9 cellular contexts compared by ENCODE assay signal in the genomic region with DNA sequence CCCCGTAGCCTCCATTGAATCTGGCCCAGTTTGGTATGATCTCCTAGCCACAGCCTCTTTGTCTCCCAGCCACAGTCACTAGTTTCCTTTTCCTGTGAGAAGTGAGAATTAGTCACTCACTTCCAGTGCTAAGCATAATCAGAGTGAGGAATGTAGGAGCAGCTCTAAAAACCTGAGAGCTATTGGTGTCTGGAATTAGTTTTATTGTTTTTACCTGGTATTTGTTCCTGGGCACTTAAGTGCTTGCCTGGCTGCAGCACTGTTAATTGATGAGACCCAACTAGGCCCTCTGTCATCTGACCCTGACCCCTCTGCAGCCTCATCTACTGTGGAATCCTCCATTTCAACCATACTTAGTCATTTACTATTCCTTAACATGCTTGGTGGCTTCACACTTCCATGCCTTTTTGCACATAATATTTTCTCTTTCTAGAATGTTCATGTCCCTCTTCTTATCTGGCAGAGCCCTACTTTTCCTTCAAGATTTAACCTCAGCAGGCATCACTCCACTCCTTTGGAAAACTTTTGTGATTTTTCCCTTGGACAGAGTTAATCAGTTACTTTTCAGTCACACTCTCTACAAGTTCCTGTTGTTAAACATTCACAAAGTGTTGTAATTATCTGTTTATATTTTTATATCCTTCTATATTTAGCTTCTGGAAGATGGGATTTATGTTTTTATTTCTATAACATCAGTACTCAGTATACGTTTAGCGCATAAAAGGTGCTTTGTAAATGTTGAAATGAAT. TPM values are rescaled to one million over a fixed set of nuclear protein-coding genes. Genes with fewer than 3 reads are reported as not detected.
DNase-seq lines count a peak whose midpoint lies in the region; ATAC-seq and TF ChIP-seq lines count a peak whose summit lies in the region.
"Had no signal": no experiment of that assay in that cellular context is flagged by ENCODE, and none has a peak within 500 bp of the region (broad histone marks: within the 10 kb centered on the region; RNA-seq: fewer than 3 reads in every experiment).

No MANE protein-coding gene starts in this region.

- H3K27ac ChIP-seq in hepatocyte = peak overlapping the region; percentile 85
- H3K27ac ChIP-seq in subcutaneous abdominal adipose tissue (ENCODE audit: low read depth, low read length) = peak overlapping the region; percentile 38
- no peak overlapping the region for H3K27ac ChIP-seq in vagina

- no peaks in the 10 kb centered on the region for H3K27me3 Mint-ChIP-seq in activated CD8-positive, alpha-beta memory T cell treated with anti-CD3 and anti-CD28 coated beads, Interleukin-2, amount 10 ng/mL, durations not matched to agents 7 days and 5 days
- H3K27me3 Mint-ChIP-seq in T-helper 2 cell treated with Interferon-gamma antibody and Interleukin-4, amounts not matched to agents 5 μg/mL and 100 μg/mL, for 36 hours (ENCODE audit: low read depth) = no peaks in the 10 kb centered on the region

- intact Hi-C loops in vagina (cut with DNase I) = no loop called here

- H3K9ac ChIP-seq in subcutaneous abdominal adipose tissue (ENCODE audit: low read length in 5 of 5) = no peak overlapping the region

- H3K36me3 ChIP-seq in hepatocyte (replicated peaks; ENCODE audit: insufficient read depth, low read depth) (no peaks in the 10 kb centered on the region), subcutaneous abdominal adipose tissue (ENCODE audit: control insufficient read depth in 5 of 5, insufficient read depth in 5 of 5, low read length in 5 of 5) (no peaks in the 10 kb centered on the region), vagina (no peaks in the 10 kb centered on the region)

- no peaks in the 10 kb centered on the region for H3K9me2 ChIP-seq in hepatocyte (replicated peaks; ENCODE audit: insufficient read depth)

- H3K4me2 ChIP-seq in hepatocyte = peak overlapping the region; percentile 48

- no peak for TF ChIP-seq POLR2A in vagina (IDR thresholded peaks at IDR 0.05)

- ATAC-seq in activated CD8-positive, alpha-beta memory T cell treated with anti-CD3 and anti-CD28 coated beads, Interleukin-2, amount 10 ng/mL, durations not matched to agents 7 days and 5 days = peak; percentile 70
- no peak for ATAC-seq in HG02973 (IDR thresholded peaks at IDR 0.05; ENCODE audit: unreplicated experiment)

- H3K9me3 Mint-ChIP-seq in activated CD8-positive, alpha-beta memory T cell treated with anti-CD3 and anti-CD28 coated beads, Interleukin-2, amount 10 ng/mL, durations not matched to agents 7 days and 5 days (ENCODE audit: low read depth) = no peaks in the 10 kb centered on the region
- no peaks in the 10 kb centered on the region for H3K9me3 Mint-ChIP-seq in T-helper 2 cell treated with Interferon-gamma antibody and Interleukin-4, amounts not matched to agents 5 μg/mL and 100 μg/mL, for 36 hours

- H2AFZ ChIP-seq in hepatocyte = no peak overlapping the region

- TF ChIP-seq CTCF in hepatocyte (IDR thresholded peaks at IDR 0.05; ENCODE audit: poor library complexity) (no peak), vagina (IDR thresholded peaks at IDR 0.05) (no peak)

- H3K4me1 Mint-ChIP-seq in activated CD8-positive, alpha-beta memory T cell treated with anti-CD3 and anti-CD28 coated beads, Interleukin-2, amount 10 ng/mL, durations not matched to agents 7 days and 5 days = peaks cover 50% of the 10 kb centered on the region
- H3K4me1 Mint-ChIP-seq in T-helper 2 cell treated with Interferon-gamma antibody and Interleukin-4, amounts not matched to agents 5 μg/mL and 100 μg/mL, for 36 hours (ENCODE audit: low read depth) = peaks cover 35% of the 10 kb centered on the region

- H3K4me3 Mint-ChIP-seq in activated CD8-positive, alpha-beta memory T cell treated with anti-CD3 and anti-CD28 coated beads, Interleukin-2, amount 10 ng/mL, durations not matched to agents 7 days and 5 days = no peak overlapping the region
- H3K4me3 Mint-ChIP-seq in T-helper 2 cell treated with Interferon-gamma antibody and Interleukin-4, amounts not matched to agents 5 μg/mL and 100 μg/mL, for 36 hours = no peak overlapping the region

- DNase-seq in activated CD8-positive, alpha-beta memory T cell treated with anti-CD3 and anti-CD28 coated beads, Interleukin-2, amount 10 ng/mL, durations not matched to agents 7 days and 5 days = no peak
- DNase-seq in activated CD8-positive, alpha-beta memory T cell treated with anti-CD3 and anti-CD28 coated beads for 24 hours = no peak
- DNase-seq in T-helper 2 cell treated with Interferon-gamma antibody and Interleukin-4, amounts not matched to agents 5 μg/mL and 100 μg/mL, for 36 hours (ENCODE audit: low spot score) = no peak
- DNase-seq in hepatocyte (ENCODE audit: low spot score) (peak; percentile 32), vagina (ENCODE audit: extremely low spot score in 2 of 2) (no peak)
- no peak for DNase-seq in NK-92 treated with Interleukin-12 subunit alpha and Interleukin-12 subunit beta, amount 100 ng/mL, for 24 hours (lab: John Stamatoyannopoulos, UW)
- DNase-seq: AML-193 had no signal

- H3K27me3 ChIP-seq in hepatocyte (no peaks in the 10 kb centered on the region), subcutaneous abdominal adipose tissue (ENCODE audit: control insufficient read depth in 5 of 5, insufficient read depth in 4 of 5, low read length in 5 of 5) (no peaks in the 10 kb centered on the region), vagina (no peaks in the 10 kb centered on the region)

- H3K79me2 ChIP-seq in hepatocyte = peaks cover 80% of the 10 kb centered on the region

- no peaks in the 10 kb centered on the region for H4K20me1 ChIP-seq in hepatocyte (ENCODE audit: insufficient read depth, poor library complexity, severe bottlenecking)

- H3K36me3 Mint-ChIP-seq in activated CD8-positive, alpha-beta memory T cell treated with anti-CD3 and anti-CD28 coated beads, Interleukin-2, amount 10 ng/mL, durations not matched to agents 7 days and 5 days = peaks cover 3% of the 10 kb centered on the region
- H3K36me3 Mint-ChIP-seq in T-helper 2 cell treated with Interferon-gamma antibody and Interleukin-4, amounts not matched to agents 5 μg/mL and 100 μg/mL, for 36 hours (ENCODE audit: low read depth) = no peaks in the 10 kb centered on the region

- H3K4me1 ChIP-seq in hepatocyte (ENCODE audit: insufficient read depth) (peaks cover 78% of the 10 kb centered on the region), subcutaneous abdominal adipose tissue (ENCODE audit: control insufficient read depth in 5 of 5, insufficient read depth in 5 of 5, low read length in 5 of 5) (peaks cover 7 to 55% (median 40%) of the 10 kb centered on the region in 5 donors), vagina (peaks cover 55% of the 10 kb centered on the region)

- 77% methylated on average over 3 of the region's 3 CpGs for WGBS in hepatocyte (ENCODE audit: low lambda C conversion rate, missing lambda C conversion rate)

- CTCF ChIA-PET in activated CD8-positive, alpha-beta memory T cell treated with anti-CD3 and anti-CD28 coated beads, Interleukin-2, amount 10 ng/mL, durations not matched to agents 7 days and 5 days (lab: Charles Lee) = interaction anchor here (0.5 to 1.9 kb wide), 4 partner anchors 8 to 102 kb away, joined by 3 to 9 read pairs (median 4); no protein-coding TSS in a partner anchor

- H3K4me3 ChIP-seq in hepatocyte (no peak overlapping the region), subcutaneous abdominal adipose tissue (ENCODE audit: low read depth in 1 of 5, low read length in 5 of 5) (no peak overlapping the region), vagina (no peak overlapping the region)

- peak overlapping the region; percentile 26 for H3K27ac Mint-ChIP-seq in activated CD8-positive, alpha-beta memory T cell treated with anti-CD3 and anti-CD28 coated beads, Interleukin-2, amount 10 ng/mL, durations not matched to agents 7 days and 5 days
- peak overlapping the region; percentile 2 for H3K27ac Mint-ChIP-seq in T-helper 2 cell treated with Interferon-gamma antibody and Interleukin-4, amounts not matched to agents 5 μg/mL and 100 μg/mL, for 36 hours

- H3K9me3 ChIP-seq in hepatocyte (ENCODE audit: low read depth) = no peaks in the 10 kb centered on the region
- no peaks in the 10 kb centered on the region for H3K9me3 ChIP-seq in subcutaneous abdominal adipose tissue (ENCODE audit: control insufficient read depth in 5 of 5, low read length in 5 of 5)
- H3K9me3 ChIP-seq in vagina = no peaks in the 10 kb centered on the region

RNA-seq across cellular contexts. Expression of gene PDE8A, which starts 48.8 kb away (rescaled TPM):
- 10 to 100 TPM; 17.7 to 21.1 TPM for total RNA-seq in activated CD8-positive, alpha-beta memory T cell treated with anti-CD3 and anti-CD28 coated beads, Interleukin-2, amount 10 ng/mL, durations not matched to agents 7 days and 5 days
- total RNA-seq in hepatocyte = 25.6 and 26.0 TPM in 2 replicates
- 15.3 and 24.0 TPM in 2 replicates for polyA plus RNA-seq in hepatocyte
- total RNA-seq in vagina = 33.9 TPM
